Comparison of ENCODE assay signal across 8 cellular contexts in the genomic region with DNA sequence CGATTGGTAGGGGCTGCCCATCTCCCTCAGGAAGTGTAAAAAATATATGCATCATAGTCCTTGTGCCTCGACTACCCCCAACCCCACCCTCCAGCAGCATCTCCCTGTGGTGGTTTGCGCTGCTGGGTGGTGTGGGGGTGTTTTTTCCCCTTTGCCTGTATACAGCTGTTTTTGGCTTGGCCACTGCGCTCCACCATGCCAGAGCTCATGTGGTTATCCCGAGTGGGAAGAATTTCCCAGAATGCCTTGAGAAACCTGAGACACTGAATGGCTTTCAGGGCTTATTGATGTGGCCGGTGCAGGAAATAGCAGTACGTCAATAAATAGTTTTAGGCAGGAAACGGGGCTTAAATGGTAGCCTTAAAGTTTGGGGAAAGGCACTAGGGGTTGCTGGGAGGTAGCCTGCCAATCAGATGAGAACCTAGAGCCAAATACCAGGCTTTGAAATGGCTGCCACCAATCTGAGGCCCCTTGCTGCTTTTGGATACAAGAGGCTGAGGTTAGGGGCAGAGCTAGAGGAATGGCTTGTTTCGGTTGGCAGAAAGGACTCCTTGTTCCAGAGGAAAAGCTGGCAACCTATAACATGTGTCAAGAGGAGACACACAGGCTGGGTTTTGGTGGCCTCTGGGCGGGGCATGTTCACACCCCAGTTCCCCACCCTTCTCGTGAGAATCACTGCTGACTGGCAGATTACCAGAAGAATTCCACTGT.
DNase-seq lines count a peak whose midpoint lies in the region; ATAC-seq and TF ChIP-seq lines count a peak whose summit lies in the region.

No MANE protein-coding gene starts in this region.

- intact Hi-C loops in Right ventricle myocardium superior (cut with DNase I) = no loop called here

- no peaks in the 10 kb centered on the region for H3K36me3 Mint-ChIP-seq in activated T-cell treated with anti-CD3 and anti-CD28 coated beads, Interleukin-2, amount 50 U/mL, for 24 hours (ENCODE audit: low read depth)

- no peaks in the 10 kb centered on the region for H3K9me3 Mint-ChIP-seq in activated T-cell treated with anti-CD3 and anti-CD28 coated beads, Interleukin-2, amount 50 U/mL, for 24 hours
- peaks cover 0 to 5% of the 10 kb centered on the region in 2 donors for H3K9me3 Mint-ChIP-seq in stimulated activated naive CD8-positive, alpha-beta T cell treated with anti-CD3 and anti-CD28 coated beads, Interleukin-15, amount 100 ng/mL, for 72 hours

- peaks cover 50% of the 10 kb centered on the region for H3K4me1 Mint-ChIP-seq in activated T-cell treated with anti-CD3 and anti-CD28 coated beads, Interleukin-2, amount 50 U/mL, for 24 hours (ENCODE audit: low read depth)
- peaks cover 67% of the 10 kb centered on the region for H3K4me1 Mint-ChIP-seq in stimulated activated naive CD8-positive, alpha-beta T cell treated with anti-CD3 and anti-CD28 coated beads, Interleukin-15, amount 100 ng/mL, for 72 hours

- H3K27me3 Mint-ChIP-seq in activated T-cell treated with anti-CD3 and anti-CD28 coated beads, Interleukin-2, amount 50 U/mL, for 24 hours = no peaks in the 10 kb centered on the region
- no peaks in the 10 kb centered on the region for H3K27me3 Mint-ChIP-seq in stimulated activated naive CD8-positive, alpha-beta T cell treated with anti-CD3 and anti-CD28 coated beads, Interleukin-15, amount 100 ng/mL, for 72 hours

- DNase-seq in activated T-cell treated with anti-CD3 and anti-CD28 coated beads, Interleukin-2, amount 50 U/mL, for 24 hours = peak; percentile 32
- DNase-seq in Right ventricle myocardium superior = peak; percentile 69
- DNase-seq in stimulated activated naive CD8-positive, alpha-beta T cell treated with anti-CD3 and anti-CD28 coated beads, Interleukin-15, amount 100 ng/mL, for 72 hours = peak; percentile 44 to 60
- DNase-seq in cerebellar cortex (ENCODE audit: low spot score) = no peak
- DNase-seq in stimulated activated CD4-positive, alpha-beta T cell treated with anti-CD3 and anti-CD28 coated beads, Interleukin-1b, Interleukin-23, amount 100 ng/mL, for 48 hours = no peak

- H3K4me3 Mint-ChIP-seq in activated T-cell treated with anti-CD3 and anti-CD28 coated beads, Interleukin-2, amount 50 U/mL, for 24 hours = no peak overlapping the region
- H3K4me3 Mint-ChIP-seq in stimulated activated naive CD8-positive, alpha-beta T cell treated with anti-CD3 and anti-CD28 coated beads, Interleukin-15, amount 100 ng/mL, for 72 hours = peak overlapping the region; percentile 53 to 58

- H3K27ac Mint-ChIP-seq in activated T-cell treated with anti-CD3 and anti-CD28 coated beads, Interleukin-2, amount 50 U/mL, for 24 hours = peak overlapping the region; percentile 60
- peak overlapping the region; percentile 81 to 95 for H3K27ac Mint-ChIP-seq in stimulated activated naive CD8-positive, alpha-beta T cell treated with anti-CD3 and anti-CD28 coated beads, Interleukin-15, amount 100 ng/mL, for 72 hours

- TF ChIP-seq RAD21 in Ishikawa (IDR thresholded peaks at IDR 0.05; ENCODE audit: low read depth) = no peak

- no peak for TF ChIP-seq EP300 in Ishikawa (IDR thresholded peaks at IDR 0.05; ENCODE audit: borderline replicate concordance)

- ATAC-seq in Right ventricle myocardium superior (ENCODE audit: poor library complexity) = peak; percentile 73
- ATAC-seq in stimulated activated naive CD8-positive, alpha-beta T cell treated with anti-CD3 and anti-CD28 coated beads, Interleukin-15, amount 100 ng/mL, for 72 hours = peak; percentile 95
- ATAC-seq in GM21381 (IDR thresholded peaks at IDR 0.05; ENCODE audit: unreplicated experiment) = no peak
- no peak for ATAC-seq in GM18909 (IDR thresholded peaks at IDR 0.05; ENCODE audit: poor library complexity, unreplicated experiment)

TF ChIP-seq in Ishikawa, 13 proteins besides CTCF, POLR2A, EP300 and RAD21:
- TF ChIP-seq YY1 (IDR thresholded peaks at IDR 0.05; ENCODE audit: low read depth) (0 out of 2 replicates have a peak, but pooled peaks have one; percentile 20), FOXM1 (IDR thresholded peaks at IDR 0.05; ENCODE audit: borderline replicate concordance, low read depth) (no peak)

Comparison
In these comparisons a context has a peak if more than half of its experiments do, and no peak if none do; other contexts are left out.
1. DNase-seq: peak in activated T-cell treated with anti-CD3 and anti-CD28 coated beads, Interleukin-2, amount 50 U/mL, for 24 hours (single experiment), Right ventricle myocardium superior (single experiment) and stimulated activated naive CD8-positive, alpha-beta T cell treated with anti-CD3 and anti-CD28 coated beads, Interleukin-15, amount 100 ng/mL, for 72 hours (2 of 2); none in cerebellar cortex (single experiment) and stimulated activated CD4-positive, alpha-beta T cell treated with anti-CD3 and anti-CD28 coated beads, Interleukin-1b, Interleukin-23, amount 100 ng/mL, for 48 hours (single experiment).
2. ATAC-seq: peak in Right ventricle myocardium superior (single experiment) and stimulated activated naive CD8-positive, alpha-beta T cell treated with anti-CD3 and anti-CD28 coated beads, Interleukin-15, amount 100 ng/mL, for 72 hours (single experiment); none in GM21381 (single experiment) and GM18909 (single experiment).